Comparison of ENCODE assay signal across 9 cellular contexts in genomic region chr1:1283821-1284220, GRCh38. TPM values are rescaled to one million over a fixed set of nuclear protein-coding genes. Genes with fewer than 3 reads are reported as not detected.
DNase-seq lines count a peak whose midpoint lies in the region; TF ChIP-seq lines count a peak whose summit lies in the region.
"Had no signal": no experiment of that assay in that cellular context is flagged by ENCODE, and none has a peak within 500 bp of the region (broad histone marks: within the 10 kb centered on the region; RNA-seq: fewer than 3 reads in every experiment).

No MANE protein-coding gene starts in this region.

- H3F3A ChIP-seq in smooth muscle cell (ENCODE audit: low read depth) = no peaks in the 10 kb centered on the region

- no peaks in the 10 kb centered on the region for H3K9me3 ChIP-seq in smooth muscle cell (replicated peaks; ENCODE audit: low read depth)
- H3K9me3 ChIP-seq: body of pancreas had no signal

- H4K20me1 ChIP-seq in smooth muscle cell (ENCODE audit: low read depth) = no peaks in the 10 kb centered on the region

- H3K4me1 ChIP-seq in smooth muscle cell (ENCODE audit: low read depth) = no peaks in the 10 kb centered on the region

- peak; percentile 10 for DNase-seq in NCI-H526 treated with DMSO at 0.1 percent for 48 hours (lab: John Stamatoyannopoulos, UW)
- DNase-seq in kidney glomerular epithelial cell (lab: John Stamatoyannopoulos, UW) = peak; percentile 56
- DNase-seq in middle frontal gyrus (ENCODE audit: extremely low spot score, low spot score) = no peak
- DNase-seq in smooth muscle cell (lab: John Stamatoyannopoulos, UW; ENCODE audit: unreplicated experiment) = no peak
- DNase-seq: activated CD8-positive, alpha-beta memory T cell treated with anti-CD3 and anti-CD28 coated beads for 24 hours; body of pancreas; mammary epithelial cell; SHP77 treated with DMSO at 0.1 percent for 48 hours had no signal

- H3K79me2 ChIP-seq in smooth muscle cell (ENCODE audit: low read depth) = no peaks in the 10 kb centered on the region

- no peak overlapping the region for H2AFZ ChIP-seq in smooth muscle cell (ENCODE audit: low read depth)

- H3K36me3 ChIP-seq in smooth muscle cell (ENCODE audit: low read depth) = no peaks in the 10 kb centered on the region

- H3K4me2 ChIP-seq in smooth muscle cell = no peak overlapping the region

- no peak overlapping the region for H3K27ac ChIP-seq in smooth muscle cell (ENCODE audit: low read depth)
- H3K27ac ChIP-seq: body of pancreas had no signal

- no peak overlapping the region for H3K4me3 ChIP-seq in smooth muscle cell
- H3K4me3 ChIP-seq: body of pancreas had no signal

- TF ChIP-seq CTCF in GM12874 (IDR thresholded peaks at IDR 0.05; ENCODE audit: insufficient read depth, low read depth, low read length) (0 out of 2 replicates have a peak, but pooled peaks have one; percentile 16), smooth muscle cell (IDR thresholded peaks at IDR 0.05; ENCODE audit: borderline replicate concordance, insufficient read depth, poor library complexity, severe bottlenecking) (no peak)

- WGBS in smooth muscle cell (ENCODE audit: low lambda C conversion rate) = 57% methylated on average over 8 of the region's 9 CpGs

- no peak overlapping the region for H3K9ac ChIP-seq in smooth muscle cell (ENCODE audit: low read depth)

- no peaks in the 10 kb centered on the region for H3K27me3 ChIP-seq in smooth muscle cell (ENCODE audit: low read depth)

RNA-seq across cellular contexts. Expression of gene SCNN1D, which starts 3.6 kb away (rescaled TPM):
- 2.0 and 6.7 TPM in 2 replicates for total RNA-seq in smooth muscle cell
- 5.0 and 6.9 TPM in 2 replicates for polyA plus RNA-seq in smooth muscle cell

RNA-seq across cellular contexts. Expression of gene UBE2J2, which starts 10.2 kb away (rescaled TPM):
- total RNA-seq in smooth muscle cell = 20.5 and 30.2 TPM in 2 replicates
- 72.9 and 84.0 TPM in 2 replicates for polyA plus RNA-seq in smooth muscle cell

RNA-seq across cellular contexts. Expression of gene ACAP3, which starts 23.9 kb away (rescaled TPM):
- 29.9 and 33.7 TPM in 2 replicates for total RNA-seq in smooth muscle cell
- 63.9 and 72.6 TPM in 2 replicates for polyA plus RNA-seq in smooth muscle cell

RNA-seq across cellular contexts. Expression of gene PUSL1, which starts 24.6 kb away (rescaled TPM):
- 16.7 and 23.6 TPM in 2 replicates for total RNA-seq in smooth muscle cell
- polyA plus RNA-seq in smooth muscle cell = 31.4 and 34.1 TPM in 2 replicates

RNA-seq across cellular contexts. Expression of gene C1QTNF12, which starts 37.3 kb away (rescaled TPM):
- total RNA-seq in smooth muscle cell = 1.8 and 1.9 TPM in 2 replicates
- polyA plus RNA-seq in smooth muscle cell = 5.4 and 12.3 TPM in 2 replicates
- total RNA-seq: body of pancreas had no signal

Comparison
In these comparisons a context has a peak if more than half of its experiments do, and no peak if none do; other contexts are left out.
1. DNase-seq: peak in NCI-H526 treated with DMSO at 0.1 percent for 48 hours (single experiment) and kidney glomerular epithelial cell (single experiment); none in middle frontal gyrus (single experiment) and smooth muscle cell (single experiment).